Comparison of ENCODE assay signal across 28 cellular contexts in genomic region chr22:44831885-44832284, GRCh38.
"Had no signal": no experiment of that assay in that cellular context is flagged by ENCODE, and none has a peak within 500 bp of the region (broad histone marks: within the 10 kb centered on the region; RNA-seq: fewer than 3 reads in every experiment).

No MANE protein-coding gene starts in this region.

- FAIRE-seq: colon, endometrium, endothelial cell of umbilical vein had no signal

- H3K36me3 ChIP-seq: colonic mucosa, esophagus muscularis mucosa, gastrocnemius medialis, gastroesophageal sphincter, heart left ventricle, heart right ventricle had no signal

- ATAC-seq: effector memory CD8-positive, alpha-beta T cell; esophagus mucosa; foreskin keratinocyte; gastrocnemius medialis; gastroesophageal sphincter; heart left ventricle; heart right ventricle had no signal

- H3K4me1 ChIP-seq: colonic mucosa, esophagus muscularis mucosa, esophagus squamous epithelium, foreskin keratinocyte, gastrocnemius medialis, gastroesophageal sphincter, heart left ventricle, heart right ventricle had no signal

- H3K27ac ChIP-seq: colonic mucosa, coronary artery, dorsolateral prefrontal cortex, epithelial cell of prostate, esophagus muscularis mucosa, esophagus squamous epithelium, foreskin keratinocyte, gastrocnemius medialis, gastroesophageal sphincter, heart left ventricle, heart right ventricle, hepatocyte had no signal

- DNase-seq: colonic mucosa; cortex of kidney; dermis blood vessel endothelial cell; dorsolateral prefrontal cortex; effector CD4-positive, alpha-beta T cell; effector CD8-positive, alpha-beta T cell; effector memory CD4-positive, alpha-beta T cell; effector memory CD8-positive, alpha-beta T cell; endodermal cell; erythroblast; esophagus squamous epithelium; foreskin fibroblast; foreskin keratinocyte; foreskin melanocyte; gastrocnemius medialis; glutamatergic neuron; head of caudate nucleus; heart left ventricle; heart right ventricle had no signal

- H3K9me3 ChIP-seq: colonic mucosa had no signal

- H3K4me3 ChIP-seq: colonic mucosa, coronary artery, dorsolateral prefrontal cortex, esophagus muscularis mucosa, esophagus squamous epithelium, gastrocnemius medialis, gastroesophageal sphincter, heart left ventricle, heart right ventricle, hepatocyte had no signal
